Comparison of ENCODE assay signal across 8 cellular contexts in the genomic region with DNA sequence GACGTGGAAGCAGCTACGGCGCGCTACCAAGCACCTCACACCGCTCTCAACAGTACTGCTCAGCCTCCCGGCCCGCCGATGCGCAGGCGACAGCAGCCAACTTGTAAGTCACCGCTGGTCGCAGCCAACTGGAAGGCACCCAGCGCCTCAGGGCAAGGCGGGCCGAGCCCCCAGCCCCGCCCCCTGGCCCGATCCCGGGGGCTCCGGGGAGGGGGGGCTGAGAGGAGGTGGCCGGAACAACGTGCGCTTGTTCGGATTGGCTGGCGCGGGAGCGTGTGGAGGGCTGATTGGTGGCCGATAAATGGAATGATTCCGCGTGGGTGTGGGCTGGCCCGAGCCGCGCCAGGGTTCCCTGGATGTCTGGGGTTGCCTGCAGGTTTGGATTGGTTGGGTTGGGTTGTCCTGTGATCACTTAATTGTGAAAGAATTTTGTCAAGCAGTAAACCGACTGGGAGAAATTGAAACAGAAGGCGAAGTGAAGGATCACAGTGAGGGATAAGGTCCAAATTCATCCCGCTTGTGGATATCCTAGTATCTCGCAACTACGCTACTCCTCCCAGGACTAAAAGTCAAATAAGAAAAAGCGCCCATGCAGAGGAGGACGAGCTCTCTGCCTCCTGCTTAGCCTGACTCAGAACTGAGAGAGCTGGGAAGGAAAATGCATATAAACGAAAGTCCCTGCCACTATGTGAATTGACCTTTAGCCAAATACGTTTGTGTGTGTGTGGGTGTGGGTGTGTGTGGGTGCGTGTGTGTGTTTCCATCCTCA.
A peak's percentile ranks its signal among the peaks of the same experiment; 100 is the strongest.
DNase-seq lines count a peak whose midpoint lies in the region; ATAC-seq lines count a peak whose summit lies in the region.

A gene with protein sequence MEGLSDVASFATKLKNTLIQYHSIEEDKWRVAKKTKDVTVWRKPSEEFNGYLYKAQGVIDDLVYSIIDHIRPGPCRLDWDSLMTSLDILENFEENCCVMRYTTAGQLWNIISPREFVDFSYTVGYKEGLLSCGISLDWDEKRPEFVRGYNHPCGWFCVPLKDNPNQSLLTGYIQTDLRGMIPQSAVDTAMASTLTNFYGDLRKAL (minus strand): TSS at position 130 of the 769 bp plus-strand sequence. CDS start 5,102 bp downstream, outside the sequence.

- ATAC-seq in GM19023 (IDR thresholded peaks at IDR 0.05; ENCODE audit: unreplicated experiment) (peak; percentile 91), HG03280 (IDR thresholded peaks at IDR 0.05; ENCODE audit: unreplicated experiment) (peak; percentile 94)

- DNase-seq in AG08395 (ENCODE audit: low spot score) (peak; percentile 96), NCI-H345 treated with DMSO at 0.1 percent for 48 hours (lab: John Stamatoyannopoulos, UW; ENCODE audit: unreplicated experiment) (peak; percentile 89), cerebellar cortex (ENCODE audit: low spot score) (peak; percentile 97), iris pigment epithelial cell (ENCODE audit: low read depth) (peak; percentile 99)
- DNase-seq in activated CD4-positive, CD25-positive, alpha-beta regulatory T cell treated with anti-CD3 and anti-CD28 coated beads, Interleukin-2, amount 50 U/mL, for 16 hours (ENCODE audit: low read depth, low spot score), result peak; percentile 84
- peak; percentile 84 to 87 for DNase-seq in stimulated activated CD4-positive, alpha-beta T cell treated with anti-CD3 and anti-CD28 coated beads, Interleukin-12 subunit alpha, Interleukin-12 subunit beta, amount 100 ng/mL, for 24 hours (ENCODE audit: low read depth in 2 of 2)

Comparison
In these comparisons a context has a peak if more than half of its experiments do, and no peak if none do; other contexts are left out.
1. Peak in every context shown above with its lines: DNase-seq and ATAC-seq.